ENCODE assay signal across 26 cellular contexts in genomic region chr17:19796457-19796856, GRCh38. TPM values are rescaled to one million over a fixed set of nuclear protein-coding genes. Genes with fewer than 3 reads are reported as not detected.
"Had no signal": no experiment of that assay in that cellular context is flagged by ENCODE, and none has a peak within 500 bp of the region (broad histone marks: within the 10 kb centered on the region; RNA-seq: fewer than 3 reads in every experiment).

No MANE protein-coding gene starts in this region.

- H3K9me3 ChIP-seq: colonic mucosa, suprapubic skin, upper lobe of right lung, uterus had no signal

- H3K4me3 ChIP-seq: colonic mucosa, esophagus squamous epithelium, heart right ventricle, left lung, ovary, psoas muscle, skin epidermis, suprapubic skin, transverse colon, upper lobe of right lung, uterus had no signal

- H3K36me3 ChIP-seq: colonic mucosa, ovary, uterus had no signal

- H3K27ac ChIP-seq: colonic mucosa, esophagus squamous epithelium, heart right ventricle, left lung, ovary, psoas muscle, skin epidermis, suprapubic skin, transverse colon, upper lobe of right lung, uterus had no signal

- DNase-seq: colonic mucosa; effector CD8-positive, alpha-beta T cell; erythroblast; esophagus squamous epithelium; foreskin melanocyte; glutamatergic neuron; heart right ventricle; hippocampal formation; left cardiac atrium; left lung; naive thymus-derived CD8-positive, alpha-beta T cell; nephron progenitor cell; nucleus accumbens; ovary; posterior cingulate gyrus; psoas muscle; right cardiac atrium; stimulated activated CD4-positive, alpha-beta T cell treated with anti-CD3 and anti-CD28 coated beads, Interleukin-15, amount 100 ng/mL, for 24 hours; stimulated activated CD4-positive, alpha-beta T cell treated with anti-CD3 and anti-CD28 coated beads, Interleukin-2, amount 100 ng/mL, for 48 hours; stimulated activated naive B cell treated with anti-CD40 and anti-IgM and Interleukin-4, amounts not matched to agents 10 μg/mL and 1 μg/mL and 100 μg/mL, for 72 hours; transverse colon; upper lobe of right lung; uterus had no signal

- H3K27me3 ChIP-seq: colonic mucosa, esophagus squamous epithelium, heart right ventricle, left lung, ovary, suprapubic skin, transverse colon, upper lobe of right lung, uterus had no signal

- H3K4me1 ChIP-seq: colonic mucosa, heart right ventricle, left lung, psoas muscle, suprapubic skin, transverse colon, upper lobe of right lung, uterus had no signal

- FAIRE-seq: islet of Langerhans had no signal

- ATAC-seq: heart right ventricle; left cardiac atrium; left lung; naive thymus-derived CD8-positive, alpha-beta T cell; psoas muscle; right cardiac atrium; stimulated activated naive B cell treated with anti-CD40 and anti-IgM and Interleukin-4, amounts not matched to agents 10 μg/mL and 1 μg/mL and 100 μg/mL, for 72 hours; upper lobe of right lung had no signal

RNA-seq across cellular contexts. Expression of gene ALDH3A1, which starts 48.4 kb away (rescaled TPM):
- total RNA-seq: naive thymus-derived CD8-positive, alpha-beta T cell had no signal
